Comparison of ENCODE assay signal across 8 cellular contexts in the genomic region with DNA sequence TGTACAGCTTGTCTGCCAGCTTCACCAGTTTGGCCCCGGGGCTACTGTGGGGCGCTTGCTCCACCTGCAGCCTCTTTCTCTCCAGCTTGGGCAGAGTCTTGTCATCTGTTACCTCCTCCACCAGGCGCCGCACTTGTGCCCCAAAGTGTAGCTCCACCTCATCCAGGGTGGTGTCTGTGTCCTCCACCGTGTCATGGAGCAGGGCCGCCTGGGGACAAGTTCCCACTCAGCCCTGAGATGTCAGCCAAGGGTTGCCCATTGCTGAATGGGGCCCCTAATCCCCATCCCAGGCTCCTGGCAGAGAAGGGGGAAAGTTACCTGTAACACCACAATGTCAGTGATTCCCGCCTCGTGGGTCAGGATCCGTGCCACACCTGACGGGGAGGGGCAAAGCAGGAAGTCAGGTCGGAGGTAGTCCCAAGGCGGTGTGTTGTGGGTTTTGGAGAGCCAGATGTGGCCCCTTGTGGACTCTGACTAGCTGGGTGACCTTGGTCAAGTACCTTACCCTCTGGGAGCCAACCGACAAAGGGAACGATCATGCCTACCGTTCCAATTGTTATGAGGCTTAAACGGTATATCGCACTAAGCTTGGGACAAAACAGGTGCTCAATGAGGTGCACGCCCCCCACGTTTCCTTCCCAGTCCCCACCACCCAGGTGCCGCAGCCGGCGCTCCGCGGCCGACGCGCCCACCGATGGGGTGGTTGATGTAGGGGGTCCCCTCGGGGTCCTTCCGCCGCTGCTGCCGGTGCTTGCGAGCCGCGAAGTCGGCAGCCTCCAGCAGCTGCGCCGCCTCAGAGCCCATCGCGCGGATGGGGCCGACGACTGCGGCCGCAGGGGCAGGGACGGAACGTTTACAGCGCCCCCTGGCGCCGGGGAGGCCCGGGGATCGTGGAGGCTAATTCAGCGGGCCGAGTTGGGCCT. TPM values are rescaled to one million over a fixed set of nuclear protein-coding genes. Genes with fewer than 3 reads are reported as not detected.
DNase-seq lines count a peak whose midpoint lies in the region; ATAC-seq lines count a peak whose summit lies in the region.

A gene with protein sequence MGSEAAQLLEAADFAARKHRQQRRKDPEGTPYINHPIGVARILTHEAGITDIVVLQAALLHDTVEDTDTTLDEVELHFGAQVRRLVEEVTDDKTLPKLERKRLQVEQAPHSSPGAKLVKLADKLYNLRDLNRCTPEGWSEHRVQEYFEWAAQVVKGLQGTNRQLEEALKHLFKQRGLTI (minus strand): TSS at position 813 of the 923 bp plus-strand sequence. CDS start 9 bp downstream, at position 804.

- ATAC-seq in GM19468 (IDR thresholded peaks at IDR 0.05; ENCODE audit: extremely low read depth, unreplicated experiment), result peak; percentile 24

- DNase-seq in COLO668 (lab: John Stamatoyannopoulos, UW; ENCODE audit: unreplicated experiment) (peak; percentile 93), HS-27A (ENCODE audit: low read depth) (peak; percentile 72), NOMO-1 treated with DMSO at 0.1 percent for 48 hours (lab: John Stamatoyannopoulos, UW; ENCODE audit: unreplicated experiment) (peak; percentile 89), mesenteric fat pad (ENCODE audit: low spot score) (peak; percentile 98)
- peak; percentile 74 to 78 for DNase-seq in activated CD8-positive, alpha-beta memory T cell treated with anti-CD3 and anti-CD28 coated beads for 4 hours (ENCODE audit: low read depth in 2 of 2)
- DNase-seq in stimulated activated CD8-positive, alpha-beta memory T cell treated with anti-CD3 and anti-CD28 coated beads, Interleukin-15, amount 100 ng/mL, for 24 hours (ENCODE audit: low read depth), result peak; percentile 93

- peak within 1 kb of the TSS; percentile 56 for H3K9ac ChIP-seq in endocrine pancreas (ENCODE audit: control insufficient read depth, insufficient read depth, low read length)

- H3K9me3 ChIP-seq in endocrine pancreas (ENCODE audit: control insufficient read depth, low read length), result no peaks in the 10 kb centered on the region

- peak within 1 kb of the TSS; percentile 66 for H3K4me3 ChIP-seq in endocrine pancreas (ENCODE audit: control insufficient read depth, insufficient read depth, low read length)

- H3K36me3 ChIP-seq in endocrine pancreas (ENCODE audit: control insufficient read depth, insufficient read depth, low read length), result no peaks in the 10 kb centered on the region

- H3K4me1 ChIP-seq in endocrine pancreas (ENCODE audit: control insufficient read depth, insufficient read depth, low read length), result no peaks in the 10 kb centered on the region

- no peaks in the 10 kb centered on the region for H3K27me3 ChIP-seq in endocrine pancreas (ENCODE audit: control insufficient read depth, insufficient read depth, low read length)

RNA-seq across cellular contexts. Expression of the gene that starts here (rescaled TPM):
- total RNA-seq in mesenteric fat pad, result 17.1 TPM

Comparison
In these comparisons a context has a peak if more than half of its experiments do, and no peak if none do; other contexts are left out.
1. Peak in every context shown above with its lines: DNase-seq, ATAC-seq and H3K4me3 ChIP-seq.